Comparison of ENCODE assay signal across 14 cellular contexts in genomic region chr9:77834898-77835505, GRCh38.
"Had no signal": no experiment of that assay in that cellular context is flagged by ENCODE, and none has a peak within 500 bp of the region (broad histone marks: within the 10 kb centered on the region; RNA-seq: fewer than 3 reads in every experiment).

No MANE protein-coding gene starts in this region.

- H3K36me3 Mint-ChIP-seq: naive B cell had no signal

- DNase-seq: activated CD4-positive, alpha-beta T cell treated with anti-CD3 and anti-CD28 coated beads for 4 hours; activated CD8-positive, alpha-beta memory T cell treated with anti-CD3 and anti-CD28 coated beads, Interleukin-2, amount 50 U/mL, for 48 hours; activated CD8-positive, alpha-beta T cell treated with anti-CD3 and anti-CD28 coated beads, Interleukin-2, amount 10 ng/mL, durations not matched to agents 7 days and 5 days; activated naive CD4-positive, alpha-beta T cell; effector CD8-positive, alpha-beta T cell; hippocampal formation; naive B cell; posterior cingulate gyrus; small intestine; T-helper 9 cell; transverse colon; WERI-Rb-1 had no signal

- H3K9me3 Mint-ChIP-seq: activated T-helper 1 cell treated with anti-CD3 and anti-CD28 coated beads, Interleukin-12 subunit alpha, Interleukin-12 subunit beta, Interleukin-2, Interleukin-4 antibody, amounts not matched to agents 30 ng/mL and 10 ng/mL and 1 ng/mL, durations not matched to agents 14 hours and 24 hours and 36 hours; naive B cell had no signal

- H3K4me3 ChIP-seq: coronary artery, transverse colon had no signal

- H3K27ac Mint-ChIP-seq: activated CD8-positive, alpha-beta T cell treated with anti-CD3 and anti-CD28 coated beads, Interleukin-2, amount 10 ng/mL, durations not matched to agents 7 days and 5 days; activated T-helper 1 cell treated with anti-CD3 and anti-CD28 coated beads, Interleukin-12 subunit alpha, Interleukin-12 subunit beta, Interleukin-2, Interleukin-4 antibody, amounts not matched to agents 30 ng/mL and 10 ng/mL and 1 ng/mL, durations not matched to agents 14 hours and 24 hours and 36 hours; naive B cell had no signal

- H3K27me3 Mint-ChIP-seq: naive B cell had no signal

- H3K4me1 Mint-ChIP-seq: naive B cell had no signal

- H3K4me3 Mint-ChIP-seq: activated CD8-positive, alpha-beta T cell treated with anti-CD3 and anti-CD28 coated beads, Interleukin-2, amount 10 ng/mL, durations not matched to agents 7 days and 5 days; activated T-helper 1 cell treated with anti-CD3 and anti-CD28 coated beads, Interleukin-12 subunit alpha, Interleukin-12 subunit beta, Interleukin-2, Interleukin-4 antibody, amounts not matched to agents 30 ng/mL and 10 ng/mL and 1 ng/mL, durations not matched to agents 14 hours and 24 hours and 36 hours; naive B cell had no signal
